Comparison of ENCODE assay signal across 1 cellular context in genomic region chr9:3830296-3830695, GRCh38.
TF ChIP-seq lines count a peak whose summit lies in the region.

No MANE protein-coding gene starts in this region.

TF ChIP-seq in GM23338, 12 proteins besides CTCF, POLR2A, EP300 and RAD21 (continued from another document):
- no peak for TF ChIP-seq REST (IDR thresholded peaks at IDR 0.05; ENCODE audit: unreplicated experiment)
- TF ChIP-seq ZNF114 (CRISPR knock-in tag; IDR thresholded peaks at IDR 0.05) = no peak
- no peak for TF ChIP-seq POLR2AphosphoS5 (IDR thresholded peaks at IDR 0.05; ENCODE audit: low read depth)
